Comparison of ENCODE assay signal across 28 cellular contexts in the genomic region with DNA sequence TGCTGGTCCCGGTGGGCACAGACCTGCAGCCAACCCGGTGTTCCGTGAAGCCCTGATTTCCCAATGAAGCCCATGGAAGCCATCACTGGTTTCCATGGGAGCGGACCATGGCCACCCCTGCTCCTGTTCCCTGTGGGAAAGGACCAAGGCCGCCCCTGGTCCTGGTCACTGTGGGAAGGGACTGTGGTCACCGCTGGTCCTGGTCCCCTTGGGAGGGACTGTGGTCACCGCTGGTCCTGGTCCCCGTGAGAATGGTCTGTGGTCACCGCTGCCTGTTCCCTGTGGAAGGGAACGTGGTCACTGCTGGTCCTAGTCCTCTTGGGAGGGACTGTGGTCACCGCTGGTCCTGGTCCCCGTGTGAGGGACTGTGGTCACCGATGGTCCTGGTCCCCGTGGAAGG. TPM values are rescaled to one million over a fixed set of nuclear protein-coding genes. Genes with fewer than 3 reads are reported as not detected.
A peak's percentile ranks its signal among the peaks of the same experiment; 100 is the strongest.
DNase-seq lines count a peak whose midpoint lies in the region; ATAC-seq and TF ChIP-seq lines count a peak whose summit lies in the region.
"Had no signal": no experiment of that assay in that cellular context is flagged by ENCODE, and none has a peak within 500 bp of the region (broad histone marks: within the 10 kb centered on the region; RNA-seq: fewer than 3 reads in every experiment).

No MANE protein-coding gene starts in this region.

- no peak overlapping the region for H2BK120ac ChIP-seq in mesendoderm (ENCODE audit: low read depth, low read length)

- H4K5ac ChIP-seq in mesendoderm (ENCODE audit: low read length) = peak overlapping the region; percentile 76

- H3K27ac ChIP-seq in GM23338 (ENCODE audit: low read depth) (no peak overlapping the region), dorsolateral prefrontal cortex (peak overlapping the region in 23 of 59 donors; percentile 20 to 88 (median 65)), mesendoderm (ENCODE audit: low read depth, low read length) (no peak overlapping the region), sigmoid colon (no peak overlapping the region)
- H3K27ac ChIP-seq: esophagus muscularis mucosa, gastrocnemius medialis, SJSA1, thoracic aorta had no signal

- TF ChIP-seq EP300 in sigmoid colon (IDR thresholded peaks at IDR 0.05) = no peak

- DNase-seq in GM23338 (ENCODE audit: low spot score) = no peak
- DNase-seq in dorsolateral prefrontal cortex = no peak
- DNase-seq in mesendoderm = no peak
- peak; percentile 48 for DNase-seq in sigmoid colon
- DNase-seq in GM13977 (ENCODE audit: low spot score) = no peak
- DNase-seq in glutamatergic neuron = no peak
- no peak for DNase-seq in effector CD8-positive, alpha-beta T cell (lab: John Stamatoyannopoulos, UW)
- DNase-seq in type B pancreatic cell (ENCODE audit: extremely low spot score, unreplicated experiment) = no peak
- DNase-seq: activated CD4-positive, alpha-beta T cell treated with anti-CD3 and anti-CD28 coated beads for 4 hours; activated naive CD4-positive, alpha-beta T cell treated with anti-CD3 and anti-CD28 coated beads, Interleukin-2, amount 50 U/mL, for 16 hours; CD8-positive, alpha-beta T cell; effector memory CD8-positive, alpha-beta T cell; gastrocnemius medialis; kidney glomerular epithelial cell; NCI-H2107; NCI-H510A; small intestine; stimulated activated naive B cell treated with anti-CD40 and anti-IgM and Interleukin-4, amounts not matched to agents 10 μg/mL and 1 μg/mL and 100 μg/mL, for 72 hours had no signal

- H3K9ac ChIP-seq in mesendoderm (ENCODE audit: low read length) = peak overlapping the region; percentile 75

- no peak overlapping the region for H2AFZ ChIP-seq in GM23338

- ATAC-seq in GM23338 = no peak
- ATAC-seq: CD8-positive, alpha-beta T cell had no signal

- H3K36me3 Mint-ChIP-seq in GM23338 (ENCODE audit: low read depth) = peaks cover 32% of the 10 kb centered on the region
- H3K36me3 Mint-ChIP-seq in glutamatergic neuron (ENCODE audit: unreplicated experiment) = peaks cover 4% of the 10 kb centered on the region
- H3K36me3 Mint-ChIP-seq in type B pancreatic cell = no peaks in the 10 kb centered on the region
- H3K36me3 Mint-ChIP-seq: CD8-positive, alpha-beta T cell; mesothelial cell of epicardium had no signal

- no peak for TF ChIP-seq CTCF in GM23338 (conservative IDR thresholded peaks at IDR 0.05; ENCODE audit: low read depth in 2 of 2)
- no peak for TF ChIP-seq CTCF in dorsolateral prefrontal cortex (IDR thresholded peaks at IDR 0.05 in 54 of 56, conservative IDR thresholded peaks at IDR 0.05 in 2 of 56; ENCODE audit: low read depth in 1 of 56, partially characterized antibody in 56 of 56)
- no peak for TF ChIP-seq CTCF in sigmoid colon (IDR thresholded peaks at IDR 0.05)
- TF ChIP-seq CTCF in GM13977 (IDR thresholded peaks at IDR 0.05; ENCODE audit: extremely low read depth, insufficient read depth, missing control alignments) = no peak
- no peak for TF ChIP-seq CTCF in glutamatergic neuron (IDR thresholded peaks at IDR 0.05; ENCODE audit: partially characterized antibody, unreplicated experiment)
- no peak for TF ChIP-seq CTCF in type B pancreatic cell (conservative IDR thresholded peaks at IDR 0.05)

- H3K27me3 ChIP-seq in GM23338 (ENCODE audit: insufficient read depth) (peaks cover 7% of the 10 kb centered on the region; the same call in 1 of the 2 replicates), dorsolateral prefrontal cortex (peaks cover 0 to 25% (median 4%) of the 10 kb centered on the region in 45 donors), mesendoderm (ENCODE audit: insufficient read depth, low read length, poor library complexity) (no peaks in the 10 kb centered on the region), sigmoid colon (peaks cover 0 to 35% (median 18%) of the 10 kb centered on the region in 3 donors)
- H3K27me3 ChIP-seq: SJSA1 had no signal

- no peaks in the 10 kb centered on the region for H4K20me1 ChIP-seq in GM23338 (replicated peaks; ENCODE audit: insufficient read depth)

- H3K9me3 Mint-ChIP-seq in GM23338 = peaks cover 80% of the 10 kb centered on the region
- peaks cover 9% of the 10 kb centered on the region for H3K9me3 Mint-ChIP-seq in glutamatergic neuron (ENCODE audit: unreplicated experiment)
- no peaks in the 10 kb centered on the region for H3K9me3 Mint-ChIP-seq in type B pancreatic cell
- H3K9me3 Mint-ChIP-seq: activated T-helper 1 cell treated with anti-CD3 and anti-CD28 coated beads, Interleukin-12 subunit alpha, Interleukin-12 subunit beta, Interleukin-2, Interleukin-4 antibody, amounts not matched to agents 30 ng/mL and 10 ng/mL and 1 ng/mL, durations not matched to agents 14 hours and 24 hours and 36 hours; CD8-positive, alpha-beta T cell; central memory CD8-positive, alpha-beta T cell; effector memory CD8-positive, alpha-beta T cell; mesothelial cell of epicardium; nephron; T-helper 1 cell treated with Interleukin-12 subunit alpha and Interleukin-12 subunit beta and Interleukin-4 antibody, amounts not matched to agents 30 μg/mL and 1 μg/mL, for 36 hours had no signal

- peak overlapping the region; percentile 73 for H2BK5ac ChIP-seq in mesendoderm (ENCODE audit: low read length)

- in situ Hi-C loops in GM13977 (cut with MboI; ENCODE audit: low pct_unique_long_range_greater_than_20kb, low sequenced_read_pairs, unreplicated experiment) = no loop called here

- H3K9me2 ChIP-seq in GM23338 (ENCODE audit: insufficient read depth) = no peaks in the 10 kb centered on the region; the same call in 1 of the 2 replicates

- peak overlapping the region; percentile 82 for H2AK5ac ChIP-seq in mesendoderm (ENCODE audit: low read length)

- H3K9me3 ChIP-seq in sigmoid colon = no peaks in the 10 kb centered on the region
- H3K9me3 ChIP-seq: esophagus muscularis mucosa, gastrocnemius medialis, SJSA1, thoracic aorta had no signal

- peak overlapping the region; percentile 10 for H3K23ac ChIP-seq in mesendoderm (ENCODE audit: low read length)

- H3F3A ChIP-seq in GM23338 (replicated peaks; ENCODE audit: low read depth) = no peaks in the 10 kb centered on the region

- H3K4ac ChIP-seq in mesendoderm (ENCODE audit: low read depth, low read length) = peak overlapping the region; percentile 0

- H3K56ac ChIP-seq in mesendoderm (ENCODE audit: low read length) = peak overlapping the region; percentile 86

- no peaks in the 10 kb centered on the region for H3K36me3 ChIP-seq in GM23338 (ENCODE audit: insufficient read depth)
- no peaks in the 10 kb centered on the region for H3K36me3 ChIP-seq in mesendoderm (ENCODE audit: control insufficient read depth, insufficient read depth, low read length)
- H3K36me3 ChIP-seq in sigmoid colon = no peaks in the 10 kb centered on the region
- H3K36me3 ChIP-seq: esophagus muscularis mucosa, gastrocnemius medialis, SJSA1, thoracic aorta had no signal

- no peak for TF ChIP-seq POLR2A in sigmoid colon (IDR thresholded peaks at IDR 0.05)

- no peak overlapping the region; the same call in 2 of the 3 replicates for H3K4me3 Mint-ChIP-seq in GM23338
- H3K4me3 Mint-ChIP-seq in glutamatergic neuron (ENCODE audit: unreplicated experiment) = no peak overlapping the region
- H3K4me3 Mint-ChIP-seq in type B pancreatic cell = no peak overlapping the region
- H3K4me3 Mint-ChIP-seq: activated T-helper 1 cell treated with anti-CD3 and anti-CD28 coated beads, Interleukin-12 subunit alpha, Interleukin-12 subunit beta, Interleukin-2, Interleukin-4 antibody, amounts not matched to agents 30 ng/mL and 10 ng/mL and 1 ng/mL, durations not matched to agents 14 hours and 24 hours and 36 hours; CD8-positive, alpha-beta T cell; central memory CD8-positive, alpha-beta T cell; effector memory CD8-positive, alpha-beta T cell; mesothelial cell of epicardium; nephron; T-helper 1 cell treated with Interleukin-12 subunit alpha and Interleukin-12 subunit beta and Interleukin-4 antibody, amounts not matched to agents 30 μg/mL and 1 μg/mL, for 36 hours had no signal

- H4K8ac ChIP-seq in mesendoderm (ENCODE audit: low read depth, low read length) = no peak overlapping the region

- no peak overlapping the region for H2BK15ac ChIP-seq in mesendoderm (replicated peaks; ENCODE audit: low read depth)

- peak overlapping the region; percentile 92 for H3K18ac ChIP-seq in mesendoderm (ENCODE audit: low read length)

- H3K4me3 ChIP-seq in GM23338 (peak overlapping the region; percentile 35; the same call in 1 of the 2 replicates), dorsolateral prefrontal cortex (peak overlapping the region in 41 of 59 donors; percentile 17 to 69 (median 55)), mesendoderm (ENCODE audit: low read length) (no peak overlapping the region), sigmoid colon (no peak overlapping the region)
- H3K4me3 ChIP-seq: SJSA1 had no signal

- H3K4me1 Mint-ChIP-seq in GM23338 (peaks cover 8% of the 10 kb centered on the region), glutamatergic neuron (ENCODE audit: low read depth, unreplicated experiment) (no peaks in the 10 kb centered on the region), type B pancreatic cell (ENCODE audit: unreplicated experiment) (no peaks in the 10 kb centered on the region)
- H3K4me1 Mint-ChIP-seq: central memory CD8-positive, alpha-beta T cell; mesothelial cell of epicardium had no signal

- H3K79me2 ChIP-seq in GM23338 (replicated peaks; ENCODE audit: insufficient read depth) (no peaks in the 10 kb centered on the region), mesendoderm (ENCODE audit: control insufficient read depth, insufficient read depth, low read length) (no peaks in the 10 kb centered on the region)

- H3K4me1 ChIP-seq in GM23338 (ENCODE audit: insufficient read depth) (peaks cover 5% of the 10 kb centered on the region), mesendoderm (ENCODE audit: control insufficient read depth, low read depth, low read length) (peaks cover 5% of the 10 kb centered on the region), sigmoid colon (peaks cover 0 to 5% (median 4%) of the 10 kb centered on the region in 4 donors)
- H3K4me1 ChIP-seq: gastrocnemius medialis, SJSA1 had no signal

- no peaks in the 10 kb centered on the region for H3K79me1 ChIP-seq in mesendoderm (ENCODE audit: low read length)

- H3K27me3 Mint-ChIP-seq in GM23338 (ENCODE audit: insufficient read depth, low read depth, poor library complexity) (peaks cover 12% of the 10 kb centered on the region), glutamatergic neuron (ENCODE audit: unreplicated experiment) (peaks cover 8% of the 10 kb centered on the region), type B pancreatic cell (peaks cover 56% of the 10 kb centered on the region)

- H3K27ac Mint-ChIP-seq in GM23338 = no peak overlapping the region
- no peak overlapping the region for H3K27ac Mint-ChIP-seq in glutamatergic neuron (ENCODE audit: unreplicated experiment)
- no peak overlapping the region for H3K27ac Mint-ChIP-seq in type B pancreatic cell
- H3K27ac Mint-ChIP-seq: activated T-helper 1 cell treated with anti-CD3 and anti-CD28 coated beads, Interleukin-12 subunit alpha, Interleukin-12 subunit beta, Interleukin-2, Interleukin-4 antibody, amounts not matched to agents 30 ng/mL and 10 ng/mL and 1 ng/mL, durations not matched to agents 14 hours and 24 hours and 36 hours; CD8-positive, alpha-beta T cell; effector memory CD8-positive, alpha-beta T cell; mesothelial cell of epicardium; nephron; stimulated activated naive B cell treated with anti-CD40 and anti-IgM and Interleukin-4, amounts not matched to agents 10 μg/mL and 1 μg/mL and 100 μg/mL, for 72 hours; T-helper 1 cell treated with Interleukin-12 subunit alpha and Interleukin-12 subunit beta and Interleukin-4 antibody, amounts not matched to agents 30 μg/mL and 1 μg/mL, for 36 hours had no signal

- WGBS in mesendoderm (ENCODE audit: extremely low coverage, insufficient coverage, low lambda C conversion rate) = no CpG with 5 or more reads among the region's 14 CpGs
- WGBS in sigmoid colon, 2 donors = 70 to 81% methylated on average over 14 of the region's 14 CpGs

- H3K4me2 ChIP-seq in GM23338 = no peak overlapping the region
- peak overlapping the region; percentile 22 for H3K4me2 ChIP-seq in mesendoderm (ENCODE audit: low read length)

- intact Hi-C loops in dorsolateral prefrontal cortex (cut with DNase I) (no loop called here), sigmoid colon (cut with DNase I) (no loop called here)

RNA-seq across cellular contexts. Expression of gene GLT1D1, which starts 0.4 kb away (rescaled TPM):
- 4.4 and 5.9 TPM in 2 replicates for total RNA-seq in GM23338 (2014; rRNA removed; shearing (Covaris generic))
- polyA plus RNA-seq in GM23338 (2016; fragmentation: Nextera tagmentation; extraction: Ambion mirVana) (1.4 and 1.9 TPM in 2 replicates), sigmoid colon (under 1 TPM; 0.23 to 0.60 (median 0.50) TPM)
- total RNA-seq in dorsolateral prefrontal cortex (10 to 100 TPM in 119 of 120 experiments, 1 to 10 TPM in 1; 10.0 to 50.2 (median 31.8) TPM), sigmoid colon (under 1 TPM; 0.28 to 0.95 (median 0.43) TPM), glutamatergic neuron (ENCODE audit: unreplicated experiment) (4.4 TPM), type B pancreatic cell (ENCODE audit: low replicate concordance) (2.5 and 2.6 TPM in 2 replicates)
- polyA plus RNA-seq in mesendoderm (2013, experiment 1 of 2) = 4.1 TPM
- 4.2 TPM for polyA plus RNA-seq in mesendoderm (2013, experiment 2 of 2)
- total RNA-seq: CD8-positive, alpha-beta T cell; H4; MCF 10A; SJSA1 had no signal

RNA-seq across cellular contexts. Expression of gene SLC15A4, which starts 29.1 kb away (rescaled TPM):
- total RNA-seq in GM23338 (2014; rRNA removed; shearing (Covaris generic)) = 27.1 and 30.3 TPM in 2 replicates
- polyA plus RNA-seq in GM23338 (2016; fragmentation: Nextera tagmentation; extraction: Ambion mirVana) (6.7 and 7.7 TPM in 2 replicates), sigmoid colon (10 to 100 TPM in 1 of 3 donors, 1 to 10 TPM in 2; 3.6 to 14.0 (median 3.7) TPM)
- total RNA-seq in dorsolateral prefrontal cortex (10 to 100 TPM; 19.4 to 39.0 (median 27.8) TPM), sigmoid colon (10 to 100 TPM; 19.4 to 42.0 (median 24.2) TPM), glutamatergic neuron (ENCODE audit: unreplicated experiment) (23.0 TPM), type B pancreatic cell (ENCODE audit: low replicate concordance) (24.6 and 28.8 TPM in 2 replicates)
- 15.5 TPM for polyA plus RNA-seq in mesendoderm (2013, experiment 1 of 2)
- 15.1 TPM for polyA plus RNA-seq in mesendoderm (2013, experiment 2 of 2)

Comparison
In these comparisons a context has a peak if more than half of its experiments do, and no peak if none do; other contexts are left out.
1. H3K4me3 ChIP-seq: peak in GM23338 (single experiment) and dorsolateral prefrontal cortex (41 of 59); none in mesendoderm (single experiment) and sigmoid colon (0 of 4).